1 cellular context compared by ENCODE assay signal in genomic region chr17:58412910-58413630, GRCh38.
TF ChIP-seq lines count a peak whose summit lies in the region.

No MANE protein-coding gene starts in this region.

TF ChIP-seq in HepG2, 621 proteins besides CTCF, POLR2A, EP300 and RAD21 (continued from another document and continues in another):
- TF ChIP-seq ZNF207 (IDR thresholded peaks at IDR 0.05; ENCODE audit: borderline replicate concordance) (no peak), ZBTB21 (CRISPR knock-in tag; IDR thresholded peaks at IDR 0.05) (no peak), ARNT2 (CRISPR knock-in tag; IDR thresholded peaks at IDR 0.05; ENCODE audit: low read depth) (no peak), NPAS2 (CRISPR knock-in tag; IDR thresholded peaks at IDR 0.05; ENCODE audit: borderline replicate concordance) (no peak), NR2F2 (IDR thresholded peaks at IDR 0.05; ENCODE audit: borderline replicate concordance, low read depth) (peak; percentile 16; the same call in 1 of the 2 replicates), GZF1 (CRISPR knock-in tag; IDR thresholded peaks at IDR 0.05) (no peak), CBX2 (IDR thresholded peaks at IDR 0.05; ENCODE audit: low read depth, low read length) (no peak), CBX2 (CRISPR knock-in tag; IDR thresholded peaks at IDR 0.05; ENCODE audit: low read depth) (no peak), GRHL1 (CRISPR knock-in tag; conservative IDR thresholded peaks at IDR 0.05) (no peak), RORA (CRISPR knock-in tag; IDR thresholded peaks at IDR 0.05) (no peak), THAP8 (CRISPR knock-in tag; IDR thresholded peaks at IDR 0.05; ENCODE audit: borderline replicate concordance) (no peak), GABPA (IDR thresholded peaks at IDR 0.05; ENCODE audit: low read depth, low read length) (no peak), GABPA (CRISPR knock-in tag; IDR thresholded peaks at IDR 0.05; ENCODE audit: low read depth) (peak; percentile 42; the same call in 1 of the 2 replicates), ZNF564 (CRISPR knock-in tag; IDR thresholded peaks at IDR 0.05) (no peak), DBP (CRISPR knock-in tag; IDR thresholded peaks at IDR 0.05; ENCODE audit: not compliant biosample characterization) (no peak), SOX6 (IDR thresholded peaks at IDR 0.05) (no peak), SOX6 (CRISPR knock-in tag; IDR thresholded peaks at IDR 0.05) (peak; percentile 68; the same call in 1 of the 2 replicates), ZNF660 (CRISPR knock-in tag; IDR thresholded peaks at IDR 0.05; ENCODE audit: borderline replicate concordance, low read depth) (no peak), ZNF367 (CRISPR knock-in tag; IDR thresholded peaks at IDR 0.05; ENCODE audit: borderline replicate concordance) (no peak), ZNF724P (CRISPR knock-in tag; IDR thresholded peaks at IDR 0.05; ENCODE audit: borderline replicate concordance) (no peak), ZSCAN29 (CRISPR knock-in tag; conservative IDR thresholded peaks at IDR 0.05) (no peak), KMT2B (CRISPR knock-in tag; IDR thresholded peaks at IDR 0.05) (peak; percentile 76; the same call in 1 of the 2 replicates), ZNF7 (CRISPR knock-in tag; IDR thresholded peaks at IDR 0.05) (no peak), ZBTB8A (CRISPR knock-in tag; IDR thresholded peaks at IDR 0.05; ENCODE audit: borderline replicate concordance, low read depth) (no peak), ZNF280B (CRISPR knock-in tag; IDR thresholded peaks at IDR 0.05; ENCODE audit: borderline replicate concordance) (no peak), ZNF772 (CRISPR knock-in tag; IDR thresholded peaks at IDR 0.05) (no peak), ZNF75D (CRISPR knock-in tag; IDR thresholded peaks at IDR 0.05; ENCODE audit: borderline replicate concordance) (no peak), SMYD3 (CRISPR knock-in tag; IDR thresholded peaks at IDR 0.05) (no peak), ZNF737 (CRISPR knock-in tag; IDR thresholded peaks at IDR 0.05; ENCODE audit: borderline replicate concordance) (no peak), ZEB1 (IDR thresholded peaks at IDR 0.05; ENCODE audit: insufficient replicate concordance, low read depth) (no peak), TCF7 (IDR thresholded peaks at IDR 0.05; ENCODE audit: low read depth) (peak; percentile 70), SIX4 (CRISPR knock-in tag; IDR thresholded peaks at IDR 0.05) (peak; percentile 93), PHF5A (CRISPR knock-in tag; IDR thresholded peaks at IDR 0.05; ENCODE audit: low read depth, unreplicated experiment) (peak; percentile 31), ZBTB14 (CRISPR knock-in tag; IDR thresholded peaks at IDR 0.05) (no peak), DNMT1 (CRISPR knock-in tag; IDR thresholded peaks at IDR 0.05) (no peak), LCORL (IDR thresholded peaks at IDR 0.05) (no peak), LCORL (CRISPR knock-in tag; IDR thresholded peaks at IDR 0.05) (no peak), TFDP1 (CRISPR knock-in tag; IDR thresholded peaks at IDR 0.05; ENCODE audit: borderline replicate concordance) (no peak), SRY (CRISPR knock-in tag; IDR thresholded peaks at IDR 0.05) (no peak), AGO2 (optimal IDR thresholded peaks at IDR 0.05; ENCODE audit: low read depth, low read length) (no peak), SMC3 (IDR thresholded peaks at IDR 0.05; ENCODE audit: low read length) (peak; percentile 30; the same call in 1 of the 2 replicates), HOXA7 (CRISPR knock-in tag; IDR thresholded peaks at IDR 0.05) (no peak), SNAPC2 (CRISPR knock-in tag; IDR thresholded peaks at IDR 0.05) (no peak), MTERF4 (CRISPR knock-in tag; IDR thresholded peaks at IDR 0.05) (no peak), RNF219 (CRISPR knock-in tag; IDR thresholded peaks at IDR 0.05) (no peak), ZNF800 (CRISPR knock-in tag; IDR thresholded peaks at IDR 0.05) (no peak), ZBTB20 (CRISPR knock-in tag; IDR thresholded peaks at IDR 0.05; ENCODE audit: borderline replicate concordance, low read depth) (no peak), ZNF12 (CRISPR knock-in tag; IDR thresholded peaks at IDR 0.05) (peak; percentile 27; the same call in 1 of the 2 replicates), ZNF3 (CRISPR knock-in tag; IDR thresholded peaks at IDR 0.05) (no peak), FOXJ3 (CRISPR knock-in tag; IDR thresholded peaks at IDR 0.05; ENCODE audit: borderline replicate concordance) (peak; percentile 41; the same call in 1 of the 2 replicates), ZNF292 (CRISPR knock-in tag; IDR thresholded peaks at IDR 0.05; ENCODE audit: borderline replicate concordance, low read depth) (no peak), ZKSCAN8 (CRISPR knock-in tag; IDR thresholded peaks at IDR 0.05; ENCODE audit: borderline replicate concordance) (peak; percentile 80), ZMYM2 (CRISPR knock-in tag; IDR thresholded peaks at IDR 0.05) (no peak), FOXM1 (CRISPR knock-in tag; IDR thresholded peaks at IDR 0.05) (no peak), AKAP8 (CRISPR knock-in tag; IDR thresholded peaks at IDR 0.05) (no peak), HOMEZ (CRISPR knock-in tag; IDR thresholded peaks at IDR 0.05; ENCODE audit: low read depth) (peak; percentile 52), ARID3A (IDR thresholded peaks at IDR 0.05; ENCODE audit: low read depth, low read length) (peak; percentile 49)
